ENCODE assay signal across 14 cellular contexts in the genomic region with DNA sequence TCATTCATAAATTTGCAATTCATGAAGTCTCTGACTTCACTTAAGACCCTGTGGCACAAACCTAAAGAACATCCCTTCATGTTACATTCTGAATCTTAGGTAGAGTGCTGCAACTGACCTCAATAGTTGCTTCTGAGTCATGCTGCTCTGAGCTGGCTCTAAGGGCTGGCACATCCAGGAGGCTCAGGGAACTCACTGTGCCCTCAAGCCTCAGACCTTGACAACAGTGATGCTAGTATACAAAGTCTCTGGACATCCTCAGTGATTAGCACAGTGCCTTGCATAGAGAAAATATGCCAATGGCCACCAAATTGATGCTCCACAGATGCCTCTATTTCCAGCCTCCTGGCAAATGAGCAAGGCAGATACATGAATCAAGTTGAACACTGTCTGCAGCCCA.
DNase-seq lines count a peak whose midpoint lies in the region; TF ChIP-seq lines count a peak whose summit lies in the region.
"Had no signal": no experiment of that assay in that cellular context is flagged by ENCODE, and none has a peak within 500 bp of the region (broad histone marks: within the 10 kb centered on the region; RNA-seq: fewer than 3 reads in every experiment).

No MANE protein-coding gene starts in this region.

- H3K4me3 ChIP-seq in epithelial cell of esophagus (ENCODE audit: low read length): no peak overlapping the region
- H3K4me3 ChIP-seq: BLaER1 had no signal

- no peak for TF ChIP-seq CTCF in epithelial cell of esophagus (IDR thresholded peaks at IDR 0.05; ENCODE audit: insufficient read depth, low read depth, low read length, missing control alignments)

- peak; percentile 2 for DNase-seq in amniotic epithelial cell (ENCODE audit: low read depth)
- DNase-seq in epithelial cell of esophagus (ENCODE audit: low read depth): peak; percentile 1
- peak; percentile 25 for DNase-seq in pons (ENCODE audit: low spot score)
- DNase-seq in stimulated activated CD4-positive, alpha-beta T cell treated with anti-CD3 and anti-CD28 coated beads, Interleukin-1b, Interleukin-23, amount 100 ng/mL, for 48 hours: no peak
- DNase-seq in putamen (ENCODE audit: low spot score): no peak
- no peak for DNase-seq in NCI-H2196 (lab: John Stamatoyannopoulos, UW; ENCODE audit: unreplicated experiment)
- DNase-seq in stimulated activated naive CD4-positive, alpha-beta T cell treated with Interleukin-2 at 50 U/mL for 16 hours (lab: John Stamatoyannopoulos, UW): no peak
- DNase-seq: 8988T; Calu3; CD8-positive, alpha-beta T cell; DMS79 treated with DMSO at 0.1 percent for 48 hours; GF-D8; H9 had no signal

Comparison
In these comparisons a context has a peak if more than half of its experiments do, and no peak if none do; other contexts are left out.
1. DNase-seq: peak in amniotic epithelial cell (single experiment), epithelial cell of esophagus (single experiment) and pons (single experiment); none in stimulated activated CD4-positive, alpha-beta T cell treated with anti-CD3 and anti-CD28 coated beads, Interleukin-1b, Interleukin-23, amount 100 ng/mL, for 48 hours (single experiment), putamen (single experiment), NCI-H2196 (single experiment) and stimulated activated naive CD4-positive, alpha-beta T cell treated with Interleukin-2 at 50 U/mL for 16 hours (single experiment).